ENCODE assay signal across 14 cellular contexts in genomic region chr2:233288663-233289062, GRCh38.
DNase-seq lines count a peak whose midpoint lies in the region; ATAC-seq and TF ChIP-seq lines count a peak whose summit lies in the region.
"Had no signal": no experiment of that assay in that cellular context is flagged by ENCODE, and none has a peak within 500 bp of the region (broad histone marks: within the 10 kb centered on the region; RNA-seq: fewer than 3 reads in every experiment).

No MANE protein-coding gene starts in this region.

- no peaks in the 10 kb centered on the region for H3K9me3 Mint-ChIP-seq in activated naive CD8-positive, alpha-beta T cell (ENCODE audit: low read depth)
- H3K9me3 Mint-ChIP-seq: natural killer cell had no signal

- H3K4me3 Mint-ChIP-seq in activated naive CD8-positive, alpha-beta T cell, result no peak overlapping the region
- H3K4me3 Mint-ChIP-seq: natural killer cell had no signal

- H3K27ac ChIP-seq in C4-2B, result peak overlapping the region; percentile 27
- H3K27ac ChIP-seq: brain microvascular endothelial cell had no signal

- peaks cover 19% of the 10 kb centered on the region for H3K4me1 Mint-ChIP-seq in activated naive CD8-positive, alpha-beta T cell (ENCODE audit: low read depth)

- no peak for ATAC-seq in GM18868 (IDR thresholded peaks at IDR 0.05; ENCODE audit: unreplicated experiment)
- ATAC-seq: natural killer cell had no signal

- DNase-seq in EL (peak; percentile 3), midbrain (lab: John Stamatoyannopoulos, UW) (peak; percentile 44), OCI-M1 (lab: John Stamatoyannopoulos, UW) (no peak), kidney tubule cell (ENCODE audit: low spot score) (no peak)
- DNase-seq in activated CD4-positive, alpha-beta T cell treated with anti-CD3 and anti-CD28 coated beads, Interleukin-2, amount 50 U/mL, for 4 hours, result no peak
- DNase-seq: activated CD4-positive, alpha-beta T cell treated with anti-CD3 and anti-CD28 coated beads, Interleukin-2, amount 50 U/mL, for 1 hour; activated effector memory CD4-positive, alpha-beta T cell treated with Interleukin-2 at 50 U/mL for 16 hours; brain microvascular endothelial cell; natural killer cell; NCI-H446; T-helper 2 cell had no signal

- H3K27me3 Mint-ChIP-seq in activated naive CD8-positive, alpha-beta T cell, result no peaks in the 10 kb centered on the region

- H3K36me3 Mint-ChIP-seq in activated naive CD8-positive, alpha-beta T cell, result peaks cover 11% of the 10 kb centered on the region

- H3K27ac Mint-ChIP-seq in activated naive CD8-positive, alpha-beta T cell, result peak overlapping the region; percentile 50
- H3K27ac Mint-ChIP-seq: natural killer cell had no signal

- no peak for TF ChIP-seq CTCF in C4-2B (conservative IDR thresholded peaks at IDR 0.05)

Comparison
In these comparisons a context has a peak if more than half of its experiments do, and no peak if none do; other contexts are left out.
1. DNase-seq: peak in EL (single experiment) and midbrain (single experiment); none in OCI-M1 (single experiment), kidney tubule cell (single experiment) and activated CD4-positive, alpha-beta T cell treated with anti-CD3 and anti-CD28 coated beads, Interleukin-2, amount 50 U/mL, for 4 hours (0 of 2).